Comparison of ENCODE assay signal across 33 cellular contexts in genomic region chr21:31119199-31119598, GRCh38.
"Had no signal": no experiment of that assay in that cellular context is flagged by ENCODE, and none has a peak within 500 bp of the region (broad histone marks: within the 10 kb centered on the region; RNA-seq: fewer than 3 reads in every experiment).

No MANE protein-coding gene starts in this region.

- ATAC-seq: activated CD4-positive, alpha-beta T cell treated with anti-CD3 and anti-CD28 coated beads for 36 hours; activated T-helper 17 cell treated with anti-CD3 and anti-CD28 coated beads, Interleukin-2, amount 50 U/mL, for 72 hours; effector memory CD8-positive, alpha-beta T cell; foreskin keratinocyte; gastrocnemius medialis; heart right ventricle; T-cell had no signal

- H3K27ac Mint-ChIP-seq: activated CD4-positive, alpha-beta memory T cell treated with anti-CD3 and anti-CD28 coated beads, Interleukin-2, amount 10 ng/mL, durations not matched to agents 7 days and 5 days; activated CD4-positive, alpha-beta T cell treated with anti-CD3 and anti-CD28 coated beads for 36 hours; activated naive CD8-positive, alpha-beta T cell; activated T-helper 17 cell treated with anti-CD3 and anti-CD28 coated beads, Interleukin-2, amount 50 U/mL, for 72 hours; effector memory CD8-positive, alpha-beta T cell had no signal

- H3K4me3 ChIP-seq: coronary artery, esophagus muscularis mucosa, gastrocnemius medialis, heart right ventricle had no signal

- H3K9me3 ChIP-seq: esophagus muscularis mucosa, gastrocnemius medialis, heart right ventricle had no signal

- H3K36me3 ChIP-seq: esophagus muscularis mucosa, gastrocnemius medialis, heart right ventricle had no signal

- H3K4me1 Mint-ChIP-seq: activated T-helper 17 cell treated with anti-CD3 and anti-CD28 coated beads, Interleukin-2, amount 50 U/mL, for 72 hours; central memory CD8-positive, alpha-beta T cell had no signal

- H3K27me3 Mint-ChIP-seq: activated CD4-positive, alpha-beta memory T cell treated with anti-CD3 and anti-CD28 coated beads, Interleukin-2, amount 10 ng/mL, durations not matched to agents 7 days and 5 days; activated CD4-positive, alpha-beta T cell treated with anti-CD3 and anti-CD28 coated beads for 36 hours; activated CD4-positive, alpha-beta T cell treated with anti-CD3 and anti-CD28 coated beads, Interleukin-2, amount 10 ng/mL, durations not matched to agents 24 days and 14 days; activated naive CD8-positive, alpha-beta T cell; activated T-helper 17 cell treated with anti-CD3 and anti-CD28 coated beads, Interleukin-2, amount 50 U/mL, for 72 hours; T-cell had no signal

- H3K9me3 Mint-ChIP-seq: activated CD4-positive, alpha-beta memory T cell treated with anti-CD3 and anti-CD28 coated beads, Interleukin-2, amount 10 ng/mL, durations not matched to agents 7 days and 5 days; activated CD4-positive, alpha-beta T cell treated with anti-CD3 and anti-CD28 coated beads, Interleukin-2, amount 10 ng/mL, durations not matched to agents 24 days and 14 days; activated T-helper 17 cell treated with anti-CD3 and anti-CD28 coated beads, Interleukin-2, amount 50 U/mL, for 72 hours; central memory CD8-positive, alpha-beta T cell; effector memory CD8-positive, alpha-beta T cell; T-cell had no signal

- H3K4me3 Mint-ChIP-seq: activated CD4-positive, alpha-beta memory T cell treated with anti-CD3 and anti-CD28 coated beads, Interleukin-2, amount 10 ng/mL, durations not matched to agents 7 days and 5 days; activated CD4-positive, alpha-beta T cell treated with anti-CD3 and anti-CD28 coated beads for 36 hours; activated CD4-positive, alpha-beta T cell treated with anti-CD3 and anti-CD28 coated beads, Interleukin-2, amount 10 ng/mL, durations not matched to agents 24 days and 14 days; activated naive CD8-positive, alpha-beta T cell; activated T-helper 17 cell treated with anti-CD3 and anti-CD28 coated beads, Interleukin-2, amount 50 U/mL, for 72 hours; central memory CD8-positive, alpha-beta T cell; effector memory CD8-positive, alpha-beta T cell; T-cell had no signal

- FAIRE-seq: astrocyte, bronchial epithelial cell had no signal

- H3K4me1 ChIP-seq: esophagus muscularis mucosa, foreskin keratinocyte, gastrocnemius medialis had no signal

- DNase-seq: activated CD4-positive, alpha-beta memory T cell treated with anti-CD3 and anti-CD28 coated beads, Interleukin-2, amount 10 ng/mL, durations not matched to agents 7 days and 5 days; activated CD4-positive, alpha-beta T cell treated with anti-CD3 and anti-CD28 coated beads for 36 hours; activated CD4-positive, alpha-beta T cell treated with anti-CD3 and anti-CD28 coated beads, Interleukin-2, amount 10 ng/mL, durations not matched to agents 24 days and 14 days; activated CD4-positive, alpha-beta T cell treated with anti-CD3 and anti-CD28 coated beads, Interleukin-2, amount 50 U/mL, for 4 hours; activated CD4-positive, CD25-positive, alpha-beta regulatory T cell; activated CD4-positive, CD25-positive, alpha-beta regulatory T cell treated with anti-CD3 and anti-CD28 coated beads, Interleukin-2, amount 50 U/mL, for 72 hours; activated CD8-positive, alpha-beta memory T cell treated with anti-CD3 and anti-CD28 coated beads, Interleukin-2, amount 50 U/mL, for 48 hours; activated effector memory CD4-positive, alpha-beta T cell treated with Interleukin-2 at 50 U/mL for 16 hours; activated gamma-delta T cell treated with Interleukin-2 at 50 U/mL for 16 hours; activated naive CD4-positive, alpha-beta T cell treated with anti-CD3 and anti-CD28 coated beads, Interleukin-2, amount 50 U/mL, for 16 hours; activated naive CD4-positive, alpha-beta T cell treated with Interleukin-2 at 50 U/mL for 16 hours; activated T-cell treated with anti-CD3 and anti-CD28 coated beads for 4 hours; amniotic stem cell; anterior cingulate cortex; brain microvascular endothelial cell; dermis blood vessel endothelial cell; effector CD4-positive, alpha-beta T cell; effector memory CD8-positive, alpha-beta T cell; erythroblast; foreskin keratinocyte; gastrocnemius medialis; glutamatergic neuron; heart right ventricle; SW 1271; T-cell; T-helper 2 cell had no signal

- H3K27ac ChIP-seq: brain microvascular endothelial cell, coronary artery, esophagus muscularis mucosa, foreskin keratinocyte, gastrocnemius medialis, heart right ventricle had no signal

- H3K27me3 ChIP-seq: brain microvascular endothelial cell, esophagus muscularis mucosa, foreskin keratinocyte, gastrocnemius medialis had no signal
